In the genomic region with DNA sequence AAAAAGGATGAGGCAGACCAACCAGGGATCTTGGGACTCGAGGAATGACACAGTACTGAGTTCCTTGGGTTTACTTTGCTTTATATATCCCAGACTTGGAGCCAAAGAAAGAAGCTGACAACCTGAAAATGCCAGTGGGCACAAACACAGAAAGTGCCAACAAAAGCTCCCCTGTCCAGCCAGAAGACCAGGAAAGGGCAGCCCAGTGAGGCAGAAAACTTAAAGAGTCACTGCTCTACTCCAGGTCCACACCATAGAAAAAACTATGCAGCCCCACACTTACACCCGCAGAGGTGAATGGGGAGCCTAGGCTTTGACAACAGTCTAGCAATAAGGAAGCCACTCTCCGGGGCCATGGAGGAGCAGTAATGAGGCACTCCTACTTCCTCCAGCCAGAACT, we compare ENCODE assay signal across 23 cellular contexts.
DNase-seq lines count a peak whose midpoint lies in the region; ATAC-seq, FAIRE-seq and TF ChIP-seq lines count a peak whose summit lies in the region.
"Had no signal": no experiment of that assay in that cellular context is flagged by ENCODE, and none has a peak within 500 bp of the region (broad histone marks: within the 10 kb centered on the region; RNA-seq: fewer than 3 reads in every experiment).

No MANE protein-coding gene starts in this region.

- H3K4me3 Mint-ChIP-seq in Caco-2 (ENCODE audit: unreplicated experiment), result no peak overlapping the region
- peak overlapping the region in 1 of 8 donors; percentile 15 for H3K4me3 Mint-ChIP-seq in CD4-positive, alpha-beta memory T cell
- H3K4me3 Mint-ChIP-seq in CD14-positive monocyte, result no peak overlapping the region
- H3K4me3 Mint-ChIP-seq: GM23338 had no signal

- intact Hi-C loops in Caco-2 (cut with micrococcal nuclease; ENCODE audit: unreplicated experiment) (no loop called here), pancreas (cut with DNase I) (no loop called here), CD14-positive monocyte (cut with micrococcal nuclease) (no loop called here)
- intact Hi-C loops in CD4-positive, alpha-beta memory T cell (cut with micrococcal nuclease), result no loop called here

- H3K4me3 ChIP-seq in Caco-2 (ENCODE audit: low read depth, low read length), result no peak overlapping the region
- H3K4me3 ChIP-seq in RWPE2 (ENCODE audit: severe bottlenecking), result no peak overlapping the region
- H3K4me3 ChIP-seq in subcutaneous abdominal adipose tissue (ENCODE audit: low read depth in 1 of 5, low read length in 5 of 5), result no peak overlapping the region
- H3K4me3 ChIP-seq in small intestine (ENCODE audit: low read depth in 1 of 2, low read length in 2 of 2), result no peak overlapping the region
- H3K4me3 ChIP-seq in CD4-positive, alpha-beta memory T cell (ENCODE audit: low read length in 2 of 2), result no peak overlapping the region
- H3K4me3 ChIP-seq in pancreas, result no peak overlapping the region
- H3K4me3 ChIP-seq: GM23338, HAP-1 had no signal

- H3K36me3 ChIP-seq in Caco-2 (ENCODE audit: control insufficient read depth, insufficient read depth, low read length) (0 out of 2 replicates have a peak, but pooled peaks cover 2% of the 10 kb centered on the region), RWPE2 (ENCODE audit: low read depth) (peaks cover 100% of the 10 kb centered on the region), subcutaneous abdominal adipose tissue (ENCODE audit: control insufficient read depth in 5 of 5, insufficient read depth in 5 of 5, low read length in 5 of 5) (peaks cover 0 to 7% (median 4%) of the 10 kb centered on the region in 5 donors), small intestine (ENCODE audit: control insufficient read depth in 2 of 2, insufficient read depth in 2 of 2, low read length in 2 of 2) (peaks cover 0 to 8% of the 10 kb centered on the region in 2 donors), pancreas (no peaks in the 10 kb centered on the region)
- H3K36me3 ChIP-seq in CD4-positive, alpha-beta memory T cell (ENCODE audit: insufficient read depth, low read length), result no peaks in the 10 kb centered on the region

- H3K27me3 ChIP-seq in Caco-2 (replicated peaks; ENCODE audit: control insufficient read depth, insufficient read depth, low read length) (no peaks in the 10 kb centered on the region), RWPE2 (ENCODE audit: insufficient read depth, poor library complexity, severe bottlenecking) (no peaks in the 10 kb centered on the region), subcutaneous abdominal adipose tissue (ENCODE audit: control insufficient read depth in 5 of 5, insufficient read depth in 4 of 5, low read length in 5 of 5) (no peaks in the 10 kb centered on the region), small intestine (ENCODE audit: control insufficient read depth in 2 of 2, insufficient read depth in 2 of 2, low read length in 2 of 2) (no peaks in the 10 kb centered on the region), pancreas (no peaks in the 10 kb centered on the region)
- no peaks in the 10 kb centered on the region for H3K27me3 ChIP-seq in CD4-positive, alpha-beta memory T cell (ENCODE audit: insufficient read depth, low read length)

- peak overlapping the region; percentile 2 for H3K27ac ChIP-seq in RWPE2 (ENCODE audit: poor library complexity, severe bottlenecking)
- peak overlapping the region; percentile 10 for H3K27ac ChIP-seq in subcutaneous abdominal adipose tissue (ENCODE audit: low read depth, low read length)
- no peak overlapping the region for H3K27ac ChIP-seq in small intestine (ENCODE audit: low read depth in 1 of 2, low read length in 1 of 2)
- no peak overlapping the region for H3K27ac ChIP-seq in CD4-positive, alpha-beta memory T cell (ENCODE audit: low read depth, low read length)
- no peak overlapping the region for H3K27ac ChIP-seq in pancreas
- H3K27ac ChIP-seq: C4-2B had no signal

- FAIRE-seq in small intestine (lab: Jason Lieb, UNC) (no peak), pancreas (lab: Jason Lieb, UNC) (no peak)
- FAIRE-seq: A204.1, HTR-8/SVneo, RCC 7860 had no signal

- BruUV-seq in Caco-2 (replicated peaks; lab: Mats Ljungman, UMichigan), result no TSS peak

- H3K9me3 ChIP-seq in Caco-2, result no peaks in the 10 kb centered on the region
- no peaks in the 10 kb centered on the region for H3K9me3 ChIP-seq in RWPE2 (ENCODE audit: severe bottlenecking)
- H3K9me3 ChIP-seq in subcutaneous abdominal adipose tissue (ENCODE audit: control insufficient read depth in 5 of 5, low read length in 5 of 5), result no peaks in the 10 kb centered on the region
- H3K9me3 ChIP-seq in small intestine (ENCODE audit: control insufficient read depth, low read depth), result no peaks in the 10 kb centered on the region
- H3K9me3 ChIP-seq in CD4-positive, alpha-beta memory T cell (ENCODE audit: control insufficient read depth in 1 of 2, low read length in 2 of 2), result no peaks in the 10 kb centered on the region
- no peaks in the 10 kb centered on the region for H3K9me3 ChIP-seq in pancreas
- H3K9me3 ChIP-seq: HAP-1 had no signal

- peaks cover 23% of the 10 kb centered on the region for H3K4me1 Mint-ChIP-seq in Caco-2 (ENCODE audit: low read depth, unreplicated experiment)
- peaks cover 1 to 13% (median 10%) of the 10 kb centered on the region in 4 donors for H3K4me1 Mint-ChIP-seq in CD4-positive, alpha-beta memory T cell
- peaks cover 16% of the 10 kb centered on the region for H3K4me1 Mint-ChIP-seq in CD14-positive monocyte

- no peak for DNase-seq in Caco-2
- no peak for DNase-seq in RWPE2 (ENCODE audit: low spot score)
- peak; percentile 19 for DNase-seq in left lobe of liver (ENCODE audit: low spot score)
- no peak for DNase-seq in small intestine
- no peak for DNase-seq in CD4-positive, alpha-beta memory T cell
- DNase-seq in pancreas, result no peak
- no peak for DNase-seq in CD14-positive monocyte (ENCODE audit: low spot score)
- DNase-seq: DMS79, IMR-90, Karpas-422, NCI-H1694, NCI-H2081, NCI-H2171, NCI-H524 treated with DMSO at 0.1 percent for 48 hours, NCI-H82, Right ventricle myocardium superior had no signal

- ATAC-seq in RWPE2 (ENCODE audit: low read depth) (no peak), left lobe of liver (no peak), pancreas (no peak)
- ATAC-seq: GM23338 had no signal

- POLR2A ChIA-PET in Caco-2 (lab: Charles Lee), result no interaction called here
- POLR2A ChIA-PET in CD4-positive, alpha-beta memory T cell (lab: Charles Lee; ENCODE audit: partially characterized antibody), result interaction anchor here (1.0 kb wide), 1 partner anchor 13 kb away, joined by 3 read pairs; no protein-coding TSS in a partner anchor

- H3K9ac ChIP-seq in subcutaneous abdominal adipose tissue (ENCODE audit: low read length in 5 of 5), result no peak overlapping the region

- no peak for TF ChIP-seq CTCF in Caco-2 (IDR thresholded peaks at IDR 0.05; ENCODE audit: insufficient read depth in 1 of 2, low read depth in 1 of 2, low read length in 1 of 2, severe bottlenecking in 1 of 2, unreplicated experiment in 1 of 2)
- TF ChIP-seq CTCF in RWPE2 (IDR thresholded peaks at IDR 0.05; ENCODE audit: poor library complexity, severe bottlenecking), result no peak
- no peak for TF ChIP-seq CTCF in pancreas (IDR thresholded peaks at IDR 0.05)
- no peak for TF ChIP-seq CTCF in CD14-positive monocyte (IDR thresholded peaks at IDR 0.05)

- peaks cover 92% of the 10 kb centered on the region for H3K36me3 Mint-ChIP-seq in Caco-2 (ENCODE audit: insufficient read depth, unreplicated experiment)
- peaks cover 9 to 14% of the 10 kb centered on the region in 2 donors for H3K36me3 Mint-ChIP-seq in CD4-positive, alpha-beta memory T cell
- peaks cover 13 to 24% of the 10 kb centered on the region in 2 donors for H3K36me3 Mint-ChIP-seq in CD14-positive monocyte

- H3K27ac Mint-ChIP-seq in Caco-2 (ENCODE audit: unreplicated experiment), result peak overlapping the region; percentile 12
- no peak overlapping the region for H3K27ac Mint-ChIP-seq in CD4-positive, alpha-beta memory T cell
- H3K27ac Mint-ChIP-seq in CD14-positive monocyte, result no peak overlapping the region
- H3K27ac Mint-ChIP-seq: GM23338 had no signal

- CTCF ChIA-PET in Caco-2 (lab: Charles Lee), result no interaction called here
- CTCF ChIA-PET in CD4-positive, alpha-beta memory T cell (lab: Charles Lee; ENCODE audit: partially characterized antibody), result no interaction called here

- no peaks in the 10 kb centered on the region for H3K9me3 Mint-ChIP-seq in Caco-2 (ENCODE audit: unreplicated experiment)
- no peaks in the 10 kb centered on the region for H3K9me3 Mint-ChIP-seq in CD4-positive, alpha-beta memory T cell
- H3K9me3 Mint-ChIP-seq in CD14-positive monocyte, result peaks cover 0 to 2% (median 0%) of the 10 kb centered on the region in 7 donors
- H3K9me3 Mint-ChIP-seq: GM23338 had no signal

- H3K27me3 Mint-ChIP-seq in Caco-2 (ENCODE audit: insufficient read depth, unreplicated experiment) (no peaks in the 10 kb centered on the region), CD14-positive monocyte (ENCODE audit: low read depth in 3 of 3) (no peaks in the 10 kb centered on the region)
- no peaks in the 10 kb centered on the region for H3K27me3 Mint-ChIP-seq in CD4-positive, alpha-beta memory T cell

- 84 to 90% (median 90%) methylated on average over 3 of the region's 3 CpGs for WGBS in small intestine, 3 donors
- WGBS in pancreas, 2 donors, result 92 to 99% methylated on average over 3 of the region's 3 CpGs

- peaks cover 18% of the 10 kb centered on the region for H3K4me1 ChIP-seq in Caco-2
- H3K4me1 ChIP-seq in RWPE2 (ENCODE audit: insufficient read depth, poor library complexity, severe bottlenecking), result peaks cover 20% of the 10 kb centered on the region
- peaks cover 0 to 16% (median 0%) of the 10 kb centered on the region in 5 donors for H3K4me1 ChIP-seq in subcutaneous abdominal adipose tissue (ENCODE audit: control insufficient read depth in 5 of 5, insufficient read depth in 5 of 5, low read length in 5 of 5)
- no peaks in the 10 kb centered on the region for H3K4me1 ChIP-seq in small intestine (ENCODE audit: control insufficient read depth in 2 of 2, insufficient read depth in 1 of 2, low read depth in 1 of 2, low read length in 1 of 2)
- H3K4me1 ChIP-seq in CD4-positive, alpha-beta memory T cell (ENCODE audit: insufficient read depth, low read length), result peaks cover 7% of the 10 kb centered on the region
- peaks cover 0 to 3% (median 0%) of the 10 kb centered on the region in 3 donors for H3K4me1 ChIP-seq in pancreas
- H3K4me1 ChIP-seq: HAP-1 had no signal

Comparison
In these comparisons a context has a peak if more than half of its experiments do, and no peak if none do; other contexts are left out.
1. H3K27ac ChIP-seq: peak in RWPE2 (single experiment) and subcutaneous abdominal adipose tissue (single experiment); none in small intestine (0 of 2), CD4-positive, alpha-beta memory T cell (single experiment) and pancreas (0 of 4).